ENCODE assay signal across 1 cellular context in genomic region chr19:49579947-49580263, GRCh38.
TF ChIP-seq lines count a peak whose summit lies in the region.

No MANE protein-coding gene starts in this region.

TF ChIP-seq in IMR-90, 13 proteins besides CTCF, POLR2A, EP300 and RAD21 (continued from another document):
- TF ChIP-seq USF2 (IDR thresholded peaks at IDR 0.05; ENCODE audit: low read depth, low read length) (no peak), CHD1 (IDR thresholded peaks at IDR 0.05; ENCODE audit: low read depth, low read length) (no peak), MAZ (IDR thresholded peaks at IDR 0.05; ENCODE audit: borderline replicate concordance, low read depth, low read length) (no peak), MXI1 (IDR thresholded peaks at IDR 0.05; ENCODE audit: borderline replicate concordance, low read depth, low read length) (no peak; the same call in 1 of the 2 replicates), RCOR1 (IDR thresholded peaks at IDR 0.05; ENCODE audit: insufficient replicate concordance, low read length) (no peak), CEBPB (IDR thresholded peaks at IDR 0.05; ENCODE audit: low read depth, low read length) (no peak)
